ENCODE assay signal across 26 cellular contexts in the genomic region with DNA sequence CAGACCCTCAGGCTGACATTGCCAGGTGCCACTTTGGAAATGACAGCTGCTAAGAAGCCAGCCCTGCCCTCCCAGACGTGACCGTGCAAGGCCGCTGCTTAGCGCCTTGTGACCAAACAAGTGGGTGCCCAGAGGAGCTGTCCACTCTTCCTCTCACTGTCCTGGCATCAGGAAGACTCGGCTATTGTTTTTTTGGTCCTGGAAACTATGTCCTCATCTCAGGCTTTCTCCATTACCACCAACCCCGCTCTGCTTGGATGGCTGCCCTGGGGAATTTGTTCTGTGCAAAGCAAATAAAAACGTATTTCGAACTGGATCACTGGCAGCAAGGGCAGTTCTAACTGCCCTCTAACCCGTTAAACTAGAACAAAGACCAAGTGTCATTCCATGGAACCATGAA. TPM values are rescaled to one million over a fixed set of nuclear protein-coding genes. Genes with fewer than 3 reads are reported as not detected.
A peak's percentile ranks its signal among the peaks of the same experiment; 100 is the strongest.
DNase-seq lines count a peak whose midpoint lies in the region; ATAC-seq and TF ChIP-seq lines count a peak whose summit lies in the region.
"Had no signal": no experiment of that assay in that cellular context is flagged by ENCODE, and none has a peak within 500 bp of the region (broad histone marks: within the 10 kb centered on the region; RNA-seq: fewer than 3 reads in every experiment).

No MANE protein-coding gene starts in this region.

- H3K36me3 Mint-ChIP-seq in activated T-cell treated with anti-CD3 and anti-CD28 coated beads, Interleukin-2, amount 50 U/mL, for 72 hours (ENCODE audit: insufficient read depth in 2 of 2): no peaks in the 10 kb centered on the region
- H3K36me3 Mint-ChIP-seq: neural progenitor cell, T-cell had no signal

- no peak overlapping the region for H3K4me3 Mint-ChIP-seq in activated T-cell treated with anti-CD3 and anti-CD28 coated beads, Interleukin-2, amount 50 U/mL, for 72 hours
- H3K4me3 Mint-ChIP-seq: activated CD8-positive, alpha-beta T cell treated with anti-CD3 and anti-CD28 coated beads, Interleukin-2, amount 10 ng/mL, durations not matched to agents 7 days and 5 days; activated naive CD4-positive, alpha-beta T cell treated with anti-CD3 and anti-CD28 coated beads for 36 hours; neural progenitor cell; T-cell had no signal

- H3K9me3 Mint-ChIP-seq in activated T-cell treated with anti-CD3 and anti-CD28 coated beads, Interleukin-2, amount 50 U/mL, for 72 hours: no peaks in the 10 kb centered on the region
- H3K9me3 Mint-ChIP-seq: activated naive CD4-positive, alpha-beta T cell treated with anti-CD3 and anti-CD28 coated beads for 36 hours; neural progenitor cell; T-cell had no signal

- intact Hi-C loops in stomach (cut with DNase I; ENCODE audit: low total_unique reads): no loop called here

- DNase-seq in H7: peak; percentile 4
- DNase-seq in myocyte (ENCODE audit: low read depth): peak; percentile 38
- peak; percentile 91 for DNase-seq in stomach
- no peak for DNase-seq in activated T-cell treated with anti-CD3 and anti-CD28 coated beads, Interleukin-2, amount 50 U/mL, for 72 hours
- no peak for DNase-seq in activated gamma-delta T cell treated with Interleukin-2 at 50 U/mL for 16 hours
- DNase-seq: activated CD4-positive, CD25-positive, alpha-beta regulatory T cell treated with anti-CD3 and anti-CD28 coated beads, Interleukin-2, amount 50 U/mL, for 72 hours; activated CD8-positive, alpha-beta T cell treated with anti-CD3 and anti-CD28 coated beads, Interleukin-2, amount 10 ng/mL, durations not matched to agents 7 days and 5 days; activated naive CD4-positive, alpha-beta T cell treated with anti-CD3 and anti-CD28 coated beads for 36 hours; amniotic stem cell; effector memory CD4-positive, alpha-beta T cell; foreskin keratinocyte; KG1; left ventricle myocardium inferior; midbrain; NCI-H1694; NCI-H524; SJCRH30; stimulated activated CD4-positive, alpha-beta T cell treated with anti-CD3 and anti-CD28 coated beads, Interleukin-2, amount 100 ng/mL, for 24 hours; substantia nigra; T-cell had no signal

- TF ChIP-seq EP300 in stomach (IDR thresholded peaks at IDR 0.05): no peak

- no peaks in the 10 kb centered on the region for H3K9me3 ChIP-seq in stomach
- H3K9me3 ChIP-seq: left ventricle myocardium inferior, Peyer's patch, SJCRH30, vagina had no signal

- H3K36me3 ChIP-seq in H7 (replicated peaks; ENCODE audit: control insufficient read depth, insufficient read depth, low read length): no peaks in the 10 kb centered on the region
- H3K36me3 ChIP-seq in stomach: no peaks in the 10 kb centered on the region
- H3K36me3 ChIP-seq: left ventricle myocardium inferior, neural progenitor cell, Peyer's patch, SJCRH30, vagina had no signal

- H3K27me3 ChIP-seq in H7 (ENCODE audit: control insufficient read depth, insufficient read depth, low read length) (no peaks in the 10 kb centered on the region), stomach (no peaks in the 10 kb centered on the region)
- H3K27me3 ChIP-seq: neural progenitor cell, Peyer's patch, SJCRH30, vagina had no signal

- no peak overlapping the region for H3K4me3 ChIP-seq in H7 (ENCODE audit: insufficient read depth, low read depth, low read length)
- no peak overlapping the region for H3K4me3 ChIP-seq in stomach
- H3K4me3 ChIP-seq: left ventricle myocardium inferior, neural progenitor cell, Peyer's patch, SJCRH30, smooth muscle cell, vagina had no signal

- ATAC-seq in HG03442 (IDR thresholded peaks at IDR 0.05; ENCODE audit: unreplicated experiment): no peak
- no peak for ATAC-seq in activated T-cell treated with anti-CD3 and anti-CD28 coated beads, Interleukin-2, amount 50 U/mL, for 72 hours (replicated peaks in 1 of 2)
- ATAC-seq: activated CD8-positive, alpha-beta T cell treated with anti-CD3 and anti-CD28 coated beads, Interleukin-2, amount 10 ng/mL, durations not matched to agents 7 days and 5 days; foreskin keratinocyte; T-cell had no signal

- H3K4me1 ChIP-seq in stomach: peaks cover 29 to 44% (median 37%) of the 10 kb centered on the region in 4 donors
- H3K4me1 ChIP-seq: foreskin keratinocyte, neural progenitor cell, Peyer's patch, SJCRH30 had no signal

- no peak for TF ChIP-seq CTCF in VCaP (conservative IDR thresholded peaks at IDR 0.05)
- TF ChIP-seq CTCF in stomach (IDR thresholded peaks at IDR 0.05): no peak

- 32 to 73% (median 41%) methylated on average over 9 of the region's 9 CpGs for WGBS in stomach, 5 donors

- no peak overlapping the region for H3K27ac Mint-ChIP-seq in activated T-cell treated with anti-CD3 and anti-CD28 coated beads, Interleukin-2, amount 50 U/mL, for 72 hours
- H3K27ac Mint-ChIP-seq: activated CD8-positive, alpha-beta T cell treated with anti-CD3 and anti-CD28 coated beads, Interleukin-2, amount 10 ng/mL, durations not matched to agents 7 days and 5 days; activated naive CD4-positive, alpha-beta T cell treated with anti-CD3 and anti-CD28 coated beads for 36 hours; neural progenitor cell; T-cell had no signal

- H3K27ac ChIP-seq in VCaP (peak overlapping the region; percentile 92), stomach (peak overlapping the region; percentile 54 to 89 (median 81))
- H3K27ac ChIP-seq: foreskin keratinocyte, left ventricle myocardium inferior, neural progenitor cell, Peyer's patch, SJCRH30, vagina had no signal

- no peaks in the 10 kb centered on the region for H3K27me3 Mint-ChIP-seq in activated T-cell treated with anti-CD3 and anti-CD28 coated beads, Interleukin-2, amount 50 U/mL, for 72 hours (ENCODE audit: low read depth)

- no peak for TF ChIP-seq POLR2A in stomach (IDR thresholded peaks at IDR 0.05)

- H3K4me1 Mint-ChIP-seq in activated T-cell treated with anti-CD3 and anti-CD28 coated beads, Interleukin-2, amount 50 U/mL, for 72 hours (ENCODE audit: low read depth): no peaks in the 10 kb centered on the region
- H3K4me1 Mint-ChIP-seq: neural progenitor cell, T-cell had no signal

RNA-seq across cellular contexts. Expression of a gene that starts 13.7 kb away (rescaled TPM):
- 0.26 and 0.48 TPM in 2 replicates for total RNA-seq in H7 (2014; rRNA removed; shearing (Covaris generic))
- not detected in 2 replicates for total RNA-seq in myocyte
- 0.14 TPM for polyA plus RNA-seq in myocyte (2012)
- total RNA-seq in stomach: 10 to 100 TPM in 4 of 5 donors, 1 to 10 TPM in 1; 9.0 to 28.1 (median 14.7) TPM
- 1 to 10 TPM; 6.0 to 9.5 (median 8.3) TPM for polyA plus RNA-seq in stomach
- 10 to 100 TPM; 22.5 to 36.3 TPM for total RNA-seq in activated T-cell treated with anti-CD3 and anti-CD28 coated beads, Interleukin-2, amount 50 U/mL, for 72 hours

Comparison
In these comparisons a context has a peak if more than half of its experiments do, and no peak if none do; other contexts are left out.
1. DNase-seq: peak in H7 (single experiment), myocyte (single experiment) and stomach (single experiment); none in activated T-cell treated with anti-CD3 and anti-CD28 coated beads, Interleukin-2, amount 50 U/mL, for 72 hours (0 of 2) and activated gamma-delta T cell treated with Interleukin-2 at 50 U/mL for 16 hours (single experiment).